ENCODE assay signal across 1 cellular context in genomic region chr11:61873588-61874459, GRCh38.
TF ChIP-seq lines count a peak whose summit lies in the region.

No MANE protein-coding gene starts in this region.

TF ChIP-seq in K562, 482 proteins besides CTCF, POLR2A, EP300 and RAD21:
- TF ChIP-seq PHTF2 (CRISPR knock-in tag; IDR thresholded peaks at IDR 0.05) (no peak), ZNF589 (CRISPR knock-in tag; IDR thresholded peaks at IDR 0.05; ENCODE audit: low read depth) (no peak), ZNF184 (CRISPR knock-in tag; IDR thresholded peaks at IDR 0.05) (no peak), ZNF347 (CRISPR knock-in tag; IDR thresholded peaks at IDR 0.05; ENCODE audit: low read depth) (no peak)
